8 cellular contexts compared by ENCODE assay signal in genomic region chr1:178774263-178774662, GRCh38. TPM values are rescaled to one million over a fixed set of nuclear protein-coding genes. Genes with fewer than 3 reads are reported as not detected.
A peak's percentile ranks its signal among the peaks of the same experiment; 100 is the strongest.
DNase-seq lines count a peak whose midpoint lies in the region; TF ChIP-seq lines count a peak whose summit lies in the region.

No MANE protein-coding gene starts in this region.

- intact Hi-C loops in activated T-helper 1 cell treated with anti-CD3 and anti-CD28 coated beads, Interleukin-12 subunit alpha, Interleukin-12 subunit beta, Interleukin-2, Interleukin-4 antibody, amounts not matched to agents 30 ng/mL and 10 ng/mL and 1 ng/mL, durations not matched to agents 14 hours and 24 hours and 36 hours (cut with micrococcal nuclease), result loop anchor here (1.0 to 10.0 kb wide), 4 partner anchors 228 to 1041 kb away; partner anchors contain the start of gene TOR3A

- H3K27me3 Mint-ChIP-seq in brain (no peaks in the 10 kb centered on the region), nephron (ENCODE audit: low read depth) (no peaks in the 10 kb centered on the region)
- H3K27me3 Mint-ChIP-seq in activated T-helper 1 cell treated with anti-CD3 and anti-CD28 coated beads, Interleukin-12 subunit alpha, Interleukin-12 subunit beta, Interleukin-2, Interleukin-4 antibody, amounts not matched to agents 30 ng/mL and 10 ng/mL and 1 ng/mL, durations not matched to agents 14 hours and 24 hours and 36 hours (ENCODE audit: insufficient read depth), result peaks cover 2% of the 10 kb centered on the region

- TF ChIP-seq CTCF in brain (conservative IDR thresholded peaks at IDR 0.05) (peak; percentile 63 to 75), nephron (IDR thresholded peaks at IDR 0.05; ENCODE audit: unreplicated experiment in 3 of 3) (peak; percentile 21 to 55 (median 42))

- H3K9me3 Mint-ChIP-seq in brain (peaks cover 0 to 15% (median 6%) of the 10 kb centered on the region in 5 experiments), nephron (peaks cover 11% of the 10 kb centered on the region)
- H3K9me3 Mint-ChIP-seq in activated T-helper 1 cell treated with anti-CD3 and anti-CD28 coated beads, Interleukin-12 subunit alpha, Interleukin-12 subunit beta, Interleukin-2, Interleukin-4 antibody, amounts not matched to agents 30 ng/mL and 10 ng/mL and 1 ng/mL, durations not matched to agents 14 hours and 24 hours and 36 hours, result no peaks in the 10 kb centered on the region

- in situ Hi-C loops in G401 (cut with HindIII; ENCODE audit: low sequenced_read_pairs), result no loop called here

- H3K4me1 Mint-ChIP-seq in brain (no peaks in the 10 kb centered on the region), nephron (peaks cover 2% of the 10 kb centered on the region)
- no peaks in the 10 kb centered on the region for H3K4me1 Mint-ChIP-seq in activated T-helper 1 cell treated with anti-CD3 and anti-CD28 coated beads, Interleukin-12 subunit alpha, Interleukin-12 subunit beta, Interleukin-2, Interleukin-4 antibody, amounts not matched to agents 30 ng/mL and 10 ng/mL and 1 ng/mL, durations not matched to agents 14 hours and 24 hours and 36 hours (ENCODE audit: low read depth)

- peaks cover 48% of the 10 kb centered on the region for H3K36me3 Mint-ChIP-seq in brain
- H3K36me3 Mint-ChIP-seq in nephron (ENCODE audit: low read depth), result peaks cover 46% of the 10 kb centered on the region
- H3K36me3 Mint-ChIP-seq in activated T-helper 1 cell treated with anti-CD3 and anti-CD28 coated beads, Interleukin-12 subunit alpha, Interleukin-12 subunit beta, Interleukin-2, Interleukin-4 antibody, amounts not matched to agents 30 ng/mL and 10 ng/mL and 1 ng/mL, durations not matched to agents 14 hours and 24 hours and 36 hours (ENCODE audit: low read depth), result no peaks in the 10 kb centered on the region

- no peak overlapping the region for H3K4me3 Mint-ChIP-seq in brain
- no peak overlapping the region for H3K4me3 Mint-ChIP-seq in nephron
- no peak overlapping the region for H3K4me3 Mint-ChIP-seq in activated T-helper 1 cell treated with anti-CD3 and anti-CD28 coated beads, Interleukin-12 subunit alpha, Interleukin-12 subunit beta, Interleukin-2, Interleukin-4 antibody, amounts not matched to agents 30 ng/mL and 10 ng/mL and 1 ng/mL, durations not matched to agents 14 hours and 24 hours and 36 hours

- H3K27ac Mint-ChIP-seq in brain (no peak overlapping the region), nephron (no peak overlapping the region)
- no peak overlapping the region for H3K27ac Mint-ChIP-seq in activated T-helper 1 cell treated with anti-CD3 and anti-CD28 coated beads, Interleukin-12 subunit alpha, Interleukin-12 subunit beta, Interleukin-2, Interleukin-4 antibody, amounts not matched to agents 30 ng/mL and 10 ng/mL and 1 ng/mL, durations not matched to agents 14 hours and 24 hours and 36 hours

- DNase-seq in G401 (ENCODE audit: low spot score) (peak; percentile 38), NCI-H1694 treated with DMSO at 0.1 percent for 48 hours (lab: John Stamatoyannopoulos, UW) (peak; percentile 61), AG20443 (ENCODE audit: low spot score) (no peak), hypothalamus (lab: John Stamatoyannopoulos, UW) (no peak), activated T-cell treated with anti-CD3 and anti-CD28 coated beads for 4 hours (no peak)
- DNase-seq in activated T-helper 1 cell treated with anti-CD3 and anti-CD28 coated beads, Interleukin-12 subunit alpha, Interleukin-12 subunit beta, Interleukin-2, Interleukin-4 antibody, amounts not matched to agents 30 ng/mL and 10 ng/mL and 1 ng/mL, durations not matched to agents 14 hours and 24 hours and 36 hours (ENCODE audit: low spot score), result no peak

RNA-seq across cellular contexts. Expression of gene RALGPS2, which starts 49.2 kb away (rescaled TPM):
- total RNA-seq in G401 (2014; rRNA removed; shearing (Covaris generic)), result 11.9 and 16.0 TPM in 2 replicates
- 4.2 TPM for polyA plus RNA-seq in brain (ENCODE audit: insufficient read depth, low read depth, low replicate concordance)
- total RNA-seq in activated T-helper 1 cell treated with anti-CD3 and anti-CD28 coated beads, Interleukin-12 subunit alpha, Interleukin-12 subunit beta, Interleukin-2, Interleukin-4 antibody, amounts not matched to agents 30 ng/mL and 10 ng/mL and 1 ng/mL, durations not matched to agents 14 hours and 24 hours and 36 hours, result 1.6 and 2.8 TPM in 2 replicates

Comparison
In these comparisons a context has a peak if more than half of its experiments do, and no peak if none do; other contexts are left out.
1. DNase-seq: peak in G401 (single experiment) and NCI-H1694 treated with DMSO at 0.1 percent for 48 hours (single experiment); none in AG20443 (single experiment), activated T-helper 1 cell treated with anti-CD3 and anti-CD28 coated beads, Interleukin-12 subunit alpha, Interleukin-12 subunit beta, Interleukin-2, Interleukin-4 antibody, amounts not matched to agents 30 ng/mL and 10 ng/mL and 1 ng/mL, durations not matched to agents 14 hours and 24 hours and 36 hours (single experiment), hypothalamus (0 of 51) and activated T-cell treated with anti-CD3 and anti-CD28 coated beads for 4 hours (single experiment).